7 cellular contexts compared by ENCODE assay signal in the genomic region with DNA sequence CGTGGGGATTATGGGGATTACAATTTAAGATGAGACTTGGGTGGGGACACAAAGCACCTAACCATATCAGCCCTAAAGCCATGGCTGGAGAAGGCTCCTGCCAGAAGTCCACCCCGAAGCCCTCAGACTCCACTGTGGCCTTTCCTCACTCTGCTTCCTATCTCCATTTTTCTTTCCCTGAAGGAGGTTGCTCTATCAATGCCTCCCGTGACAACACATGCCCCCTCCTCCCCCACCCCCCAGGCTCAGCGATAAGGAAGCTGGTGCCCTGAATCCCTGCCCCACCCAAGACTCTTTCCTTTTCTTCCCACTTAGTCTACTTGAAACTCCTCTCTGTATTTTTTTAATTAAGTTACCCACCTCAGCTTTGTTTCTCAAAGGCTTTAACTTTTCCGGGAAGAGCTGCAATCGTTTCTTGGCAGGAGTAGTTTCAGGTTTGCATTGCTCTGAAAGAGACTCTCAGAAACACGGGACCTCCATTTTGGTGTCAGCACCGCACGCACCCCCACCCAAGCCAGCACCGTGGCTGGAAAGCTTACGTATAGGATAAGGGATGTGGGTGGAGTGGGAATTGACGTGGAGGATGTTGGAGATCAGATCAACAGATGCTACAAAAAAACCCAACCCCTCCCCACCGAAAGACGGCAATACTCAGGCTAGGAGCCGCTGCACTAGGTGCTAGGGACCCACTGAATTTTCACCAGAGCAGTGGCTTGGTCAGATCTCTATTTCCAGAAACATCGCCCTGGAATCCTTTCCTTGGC. TPM values are rescaled to one million over a fixed set of nuclear protein-coding genes. Genes with fewer than 3 reads are reported as not detected.
DNase-seq lines count a peak whose midpoint lies in the region; ATAC-seq and TF ChIP-seq lines count a peak whose summit lies in the region.

No MANE protein-coding gene starts in this region.

- CTCF ChIA-PET in IMR-90 (lab: Yijun Ruan, JAX) = no interaction called here

- H3K56ac ChIP-seq in IMR-90 (ENCODE audit: extremely low read depth, insufficient read depth, low read length) = peak overlapping the region; percentile 63

- POLR2A ChIA-PET in IMR-90 (lab: Charles Lee; ENCODE audit: unreplicated experiment) = no interaction called here

- H3K4me3 ChIP-seq in IMR-90 (ENCODE audit: insufficient read depth, low read depth, low read length) (peak overlapping the region; percentile 59), heart right ventricle (peak overlapping the region; percentile 61 to 93 (median 76))

- peak overlapping the region; percentile 53 for H3K14ac ChIP-seq in IMR-90 (replicated peaks; ENCODE audit: low read depth, low read length)

- H2AFZ ChIP-seq in IMR-90 (replicated peaks; ENCODE audit: low read length, poor library complexity) = peak overlapping the region; percentile 94

- peaks cover 11 to 24% of the 10 kb centered on the region in 2 donors for H3K36me3 Mint-ChIP-seq in activated naive CD4-positive, alpha-beta T cell treated with anti-CD3 and anti-CD28 coated beads, Interleukin-2, amount 50 U/mL, for 72 hours

- peak overlapping the region; percentile 57 for H3K9ac ChIP-seq in IMR-90 (ENCODE audit: low read depth, low read length)

- peak overlapping the region; percentile 75 for H4K91ac ChIP-seq in IMR-90 (ENCODE audit: insufficient read depth, low read depth, low read length)

- H2BK20ac ChIP-seq in IMR-90 (ENCODE audit: low read depth, low read length) = no peak overlapping the region

- H3K27ac Mint-ChIP-seq in activated naive CD4-positive, alpha-beta T cell treated with anti-CD3 and anti-CD28 coated beads, Interleukin-2, amount 50 U/mL, for 72 hours = peak overlapping the region; percentile 84 to 94

- H3K79me1 ChIP-seq in IMR-90 (ENCODE audit: low read depth in 1 of 2, low read length in 2 of 2) = peaks cover 16 to 27% of the 10 kb centered on the region in 2 experiments; a peak in 2 of 4 replicates

- peak overlapping the region; percentile 76; the same call in 1 of the 2 replicates for H3K23ac ChIP-seq in IMR-90 (ENCODE audit: low read depth, low read length)

- peaks cover 0 to 4% of the 10 kb centered on the region in 2 donors for H3K9me3 Mint-ChIP-seq in activated naive CD4-positive, alpha-beta T cell treated with anti-CD3 and anti-CD28 coated beads, Interleukin-2, amount 50 U/mL, for 72 hours

- no peak overlapping the region; the same call in 1 of the 2 replicates for H2BK120ac ChIP-seq in IMR-90 (ENCODE audit: low read depth, low read length)

- 0% methylated on average over 2 of the region's 16 CpGs; no CpG with 5 or more reads in 1 of the 2 experiments for WGBS in IMR-90 (ENCODE audit: extremely low coverage in 2 of 2, insufficient read length in 1 of 2), 2 experiments
- WGBS in heart right ventricle, 2 donors = 5 to 7% methylated on average over 16 of the region's 16 CpGs

- TF ChIP-seq CTCF in IMR-90 (conservative IDR thresholded peaks at IDR 0.05; ENCODE audit: low read depth, low read length) (no peak), heart right ventricle (IDR thresholded peaks at IDR 0.05) (no peak)

- H4K8ac ChIP-seq in IMR-90 (ENCODE audit: low read depth in 2 of 2, low read length in 2 of 2) = peak overlapping the region in 1 of 2 experiments; percentile 56; a peak in 1 of 4 replicates

- peak overlapping the region; percentile 65 for H3K4ac ChIP-seq in IMR-90 (ENCODE audit: low read depth, low read length)

- peak; percentile 15 for ATAC-seq in GM18502 (IDR thresholded peaks at IDR 0.05; ENCODE audit: poor library complexity, unreplicated experiment)
- peak; percentile 29 for ATAC-seq in IMR-90 (ENCODE audit: low read depth)
- ATAC-seq in activated naive CD4-positive, alpha-beta T cell treated with anti-CD3 and anti-CD28 coated beads, Interleukin-2, amount 50 U/mL, for 72 hours = peak; percentile 6 to 56
- ATAC-seq in heart right ventricle = peak; percentile 34 to 90 (median 64)

- peak overlapping the region; percentile 73 for H2AK9ac ChIP-seq in IMR-90 (replicated peaks; ENCODE audit: low read depth, low read length, poor library complexity)

- intact Hi-C loops in IMR-90 (cut with micrococcal nuclease) (loop anchor here (10.0 kb wide), 1 partner anchor 470 kb away; the partner anchor contains the start of gene PPM1D), heart right ventricle (cut with DNase I) (no loop called here)

- DNase-seq in IMR-90 = peak; percentile 67
- peak in 1 of 2 donors; percentile 27 for DNase-seq in activated naive CD4-positive, alpha-beta T cell treated with anti-CD3 and anti-CD28 coated beads, Interleukin-2, amount 50 U/mL, for 72 hours (ENCODE audit: low spot score in 2 of 2)
- peak in 1 of 2 donors; percentile 57 for DNase-seq in heart right ventricle
- peak; percentile 19 for DNase-seq in putamen (ENCODE audit: low spot score)
- no peak for DNase-seq in inferior parietal cortex (ENCODE audit: extremely low spot score)
- no peak for DNase-seq in NCI-H226

- H3K36me3 ChIP-seq in IMR-90 (ENCODE audit: control insufficient read depth, insufficient read depth, low read length) (peaks cover 4% of the 10 kb centered on the region; the same call in 1 of the 2 replicates), heart right ventricle (peaks cover 0 to 16% (median 0%) of the 10 kb centered on the region in 9 donors)

- no peaks in the 10 kb centered on the region for H3K9me3 ChIP-seq in IMR-90 (ENCODE audit: control insufficient read depth, insufficient read depth, low read length)
- no peaks in the 10 kb centered on the region for H3K9me3 ChIP-seq in heart right ventricle

- BruUV-seq in IMR-90 (replicated peaks; lab: Mats Ljungman, UMichigan) = no TSS peak

- H3K4me1 ChIP-seq in IMR-90 (ENCODE audit: control insufficient read depth, insufficient read depth, low read length) (no peaks in the 10 kb centered on the region), heart right ventricle (peaks cover 0 to 34% (median 25%) of the 10 kb centered on the region in 9 donors)

- peak overlapping the region; percentile 12 for H2BK5ac ChIP-seq in IMR-90 (ENCODE audit: low read depth, low read length, poor library complexity, severe bottlenecking)

- no peak for TF ChIP-seq POLR2A in IMR-90 (IDR thresholded peaks at IDR 0.05; ENCODE audit: low read depth, low read length)

- no peak for TF ChIP-seq RAD21 in IMR-90 (IDR thresholded peaks at IDR 0.05; ENCODE audit: low read length)

- dilution Hi-C loops in IMR-90 (cut with HindIII; ENCODE audit: low sequenced_read_pairs, unreplicated experiment) = no loop called here

- 0 out of 2 replicates have a peak overlapping the region, but pooled peaks have one; percentile 36 for H2AK5ac ChIP-seq in IMR-90 (ENCODE audit: low read depth, low read length)

- H3K27ac ChIP-seq in IMR-90 (ENCODE audit: insufficient read depth, low read length) = peak overlapping the region; percentile 25
- H3K27ac ChIP-seq in heart right ventricle = peak overlapping the region; percentile 58 to 97 (median 90)

- H3K9me1 ChIP-seq in IMR-90 (ENCODE audit: insufficient read depth, low read length) = peaks cover 8% of the 10 kb centered on the region

- H3K27me3 ChIP-seq in IMR-90 (ENCODE audit: control insufficient read depth, insufficient read depth, low read length) = peaks cover 18% of the 10 kb centered on the region
- peaks cover 11 to 29% (median 20%) of the 10 kb centered on the region in 7 donors for H3K27me3 ChIP-seq in heart right ventricle

- peak overlapping the region; percentile 81 for H3K4me2 ChIP-seq in IMR-90 (ENCODE audit: low read depth, low read length)

- H4K5ac ChIP-seq in IMR-90 (ENCODE audit: low read depth, low read length) = no peak overlapping the region

- in situ Hi-C loops in IMR-90 (cut with MboI; ENCODE audit: low sequenced_read_pairs) = loop anchor here (25.0 kb wide), 2 partner anchors 278 to 503 kb away; partner anchors contain the start of gene CHCT1

- no peaks in the 10 kb centered on the region for H4K20me1 ChIP-seq in IMR-90 (ENCODE audit: insufficient read depth, low read length)

- H2BK15ac ChIP-seq in IMR-90 (ENCODE audit: low read depth, low read length) = no peak overlapping the region

- no peak overlapping the region for H3K18ac ChIP-seq in IMR-90 (ENCODE audit: low read depth, low read length)

TF ChIP-seq in IMR-90, 13 proteins besides CTCF, POLR2A, EP300 and RAD21 (continues in another document):
- TF ChIP-seq BHLHE40 (IDR thresholded peaks at IDR 0.05; ENCODE audit: low read depth, low read length) (no peak), CHD1 (IDR thresholded peaks at IDR 0.05; ENCODE audit: low read depth, low read length) (no peak), RCOR1 (IDR thresholded peaks at IDR 0.05; ENCODE audit: insufficient replicate concordance, low read length) (no peak), MXI1 (IDR thresholded peaks at IDR 0.05; ENCODE audit: borderline replicate concordance, low read depth, low read length) (no peak), CEBPB (IDR thresholded peaks at IDR 0.05; ENCODE audit: low read depth, low read length) (no peak)
- TF ChIP-seq, protein P1, sequence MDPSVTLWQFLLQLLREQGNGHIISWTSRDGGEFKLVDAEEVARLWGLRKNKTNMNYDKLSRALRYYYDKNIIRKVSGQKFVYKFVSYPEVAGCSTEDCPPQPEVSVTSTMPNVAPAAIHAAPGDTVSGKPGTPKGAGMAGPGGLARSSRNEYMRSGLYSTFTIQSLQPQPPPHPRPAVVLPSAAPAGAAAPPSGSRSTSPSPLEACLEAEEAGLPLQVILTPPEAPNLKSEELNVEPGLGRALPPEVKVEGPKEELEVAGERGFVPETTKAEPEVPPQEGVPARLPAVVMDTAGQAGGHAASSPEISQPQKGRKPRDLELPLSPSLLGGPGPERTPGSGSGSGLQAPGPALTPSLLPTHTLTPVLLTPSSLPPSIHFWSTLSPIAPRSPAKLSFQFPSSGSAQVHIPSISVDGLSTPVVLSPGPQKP (IDR thresholded peaks at IDR 0.05; ENCODE audit: borderline replicate concordance, low read depth, low read length) = no peak

RNA-seq across cellular contexts. Expression of gene CA4, which starts 15.2 kb away (rescaled TPM):
- total RNA-seq in IMR-90 (2012; rRNA removed) (not detected in 2 replicates), heart right ventricle (10 to 100 TPM in 7 of 10 donors, 1 to 10 TPM in 3; 5.7 to 35.1 (median 14.4) TPM)
- polyA plus RNA-seq in IMR-90 (2012; rRNA removed) (not detected in 2 replicates), heart right ventricle (10 to 100 TPM; 38.6 to 57.8 TPM)
- polyA plus RNA-seq in IMR-90 (2012; cell fraction: cytosol; rRNA removed) = not detected in 2 replicates
- polyA plus RNA-seq in IMR-90 (2012; cell fraction: nucleus; rRNA removed; ENCODE audit: low replicate concordance) = not detected in 2 replicates
- not detected for total RNA-seq in activated naive CD4-positive, alpha-beta T cell treated with anti-CD3 and anti-CD28 coated beads, Interleukin-2, amount 50 U/mL, for 72 hours

RNA-seq across cellular contexts. Expression of gene HEATR6, which starts 55.9 kb away (rescaled TPM):
- total RNA-seq in IMR-90 (2012; rRNA removed) = 25.6 and 27.6 TPM in 2 replicates
- 16.7 and 20.2 TPM in 2 replicates for polyA plus RNA-seq in IMR-90 (2012; rRNA removed)
- 6.2 and 14.9 TPM in 2 replicates for polyA plus RNA-seq in IMR-90 (2012; cell fraction: cytosol; rRNA removed)
- 38.1 and 58.8 TPM in 2 replicates for polyA plus RNA-seq in IMR-90 (2012; cell fraction: nucleus; rRNA removed; ENCODE audit: low replicate concordance)
- total RNA-seq in activated naive CD4-positive, alpha-beta T cell treated with anti-CD3 and anti-CD28 coated beads, Interleukin-2, amount 50 U/mL, for 72 hours = 10 to 100 TPM; 33.4 to 33.9 TPM
- 10 to 100 TPM; 10.8 to 17.2 (median 13.1) TPM for total RNA-seq in heart right ventricle
- 1 to 10 TPM; 5.3 to 6.4 TPM for polyA plus RNA-seq in heart right ventricle

Comparison
In these comparisons a context has a peak if more than half of its experiments do, and no peak if none do; other contexts are left out.
1. DNase-seq: peak in IMR-90 (single experiment) and putamen (single experiment); none in inferior parietal cortex (single experiment) and NCI-H226 (single experiment).
2. Peak in every context shown above with its lines, with median percentiles within 50 percentile points of each other: ATAC-seq.